ENCODE assay signal across 9 cellular contexts in genomic region chr4:1793496-1793840, GRCh38. TPM values are rescaled to one million over a fixed set of nuclear protein-coding genes. Genes with fewer than 3 reads are reported as not detected.
A peak's percentile ranks its signal among the peaks of the same experiment; 100 is the strongest.
DNase-seq lines count a peak whose midpoint lies in the region; ATAC-seq, FAIRE-seq and TF ChIP-seq lines count a peak whose summit lies in the region.
"Had no signal": no experiment of that assay in that cellular context is flagged by ENCODE, and none has a peak within 500 bp of the region (broad histone marks: within the 10 kb centered on the region; RNA-seq: fewer than 3 reads in every experiment).

No MANE protein-coding gene starts in this region.

- H3K27me3 ChIP-seq in K562 (ENCODE audit: control insufficient read depth in 2 of 2, insufficient read depth in 2 of 2, low read length in 2 of 2) (no peaks in the 10 kb centered on the region), right lobe of liver (no peaks in the 10 kb centered on the region), upper lobe of right lung (peaks cover 28% of the 10 kb centered on the region)

- peaks cover 41% of the 10 kb centered on the region for H3K79me2 ChIP-seq in K562 (ENCODE audit: control insufficient read depth, insufficient read depth, low read length)

- in situ Hi-C loops in K562 (cut with MboI): no loop called here

- POLR2A ChIA-PET in K562 (lab: Yijun Ruan, JAX): interaction anchor here (0.6 to 3.4 kb wide), 9 partner anchors 8 to 101 kb away, joined by 3 to 17 read pairs (median 4); no protein-coding TSS in a partner anchor

- ATAC-seq in K562 (peak; percentile 34), right lobe of liver (peak; percentile 1 to 25 (median 8)), upper lobe of right lung (peak; percentile 40)

- no TSS peak for BruUV-seq in K562 (replicated peaks; lab: Mats Ljungman, UMichigan)

- H3K4me3 ChIP-seq in K562 (peak overlapping the region; percentile 67), right lobe of liver (peak overlapping the region; percentile 66 to 68 (median 66)), upper lobe of right lung (peak overlapping the region; percentile 57)

- peak overlapping the region; percentile 78; the same call in 2 of the 3 replicates for H3K27ac ChIP-seq in K562 (ENCODE audit: extremely low read depth, low read depth, low read length)
- peak overlapping the region in 1 of 3 donors; percentile 59 for H3K27ac ChIP-seq in right lobe of liver
- H3K27ac ChIP-seq in upper lobe of right lung: no peak overlapping the region

- 6% methylated on average over 8 of the region's 44 CpGs for WGBS in K562 (ENCODE audit: insufficient coverage, low coverage, missing lambda C conversion rate)
- no CpG with 5 or more reads among the region's 44 CpGs for WGBS in right lobe of liver (ENCODE audit: insufficient coverage, low coverage, low lambda C conversion rate, missing lambda C conversion rate)

- H3K4me1 ChIP-seq in K562 (replicated peaks in 1 of 2; ENCODE audit: control insufficient read depth in 2 of 2, insufficient read depth in 2 of 2, low read length in 2 of 2) (peaks cover 6 to 72% of the 10 kb centered on the region in 2 experiments), right lobe of liver (peaks cover 0 to 28% (median 15%) of the 10 kb centered on the region in 4 donors), upper lobe of right lung (peaks cover 18% of the 10 kb centered on the region)

- TF ChIP-seq EP300 in K562 (IDR thresholded peaks at IDR 0.05; ENCODE audit: low read length): no peak

- peak overlapping the region; percentile 73 to 95; a peak in 3 of 4 replicates for H3K9ac ChIP-seq in K562 (ENCODE audit: insufficient read depth in 1 of 2, low read depth in 2 of 2, low read length in 2 of 2)

- H2AFZ ChIP-seq in K562 (ENCODE audit: low read depth, low read length): no peak overlapping the region

- peak; percentile 57 for DNase-seq in DMS 273 (lab: John Stamatoyannopoulos, UW; ENCODE audit: unreplicated experiment)
- DNase-seq in DMS 273 treated with DMSO at 0.1 percent for 48 hours (lab: John Stamatoyannopoulos, UW): no peak
- DNase-seq in OCI-M1 (lab: John Stamatoyannopoulos, UW): peak; percentile 53
- peak in 3 of 4 experiments; percentile 70 to 73 (median 71) for DNase-seq in K562 (ENCODE audit: extremely low read depth in 1 of 4, low spot score in 3 of 4)
- peak in 2 of 3 donors; percentile 65 to 75 for DNase-seq in right lobe of liver
- DNase-seq in upper lobe of right lung: peak; percentile 79
- no peak for DNase-seq in NCI-H2196 treated with DMSO at 0.1 percent for 48 hours (lab: John Stamatoyannopoulos, UW; ENCODE audit: unreplicated experiment)
- DNase-seq in H4 (ENCODE audit: low spot score): no peak

- no peak for TF ChIP-seq RAD21 in K562 (CRISPR knock-in tag; conservative IDR thresholded peaks at IDR 0.05 in 1 of 2, IDR thresholded peaks at IDR 0.05 in 1 of 2)

- no peak for FAIRE-seq in K562 (lab: Jason Lieb, UNC)
- FAIRE-seq: A204.1 had no signal

- H3K36me3 ChIP-seq in K562 (ENCODE audit: control insufficient read depth, insufficient read depth, low read length) (peaks cover 16% of the 10 kb centered on the region; the same call in 2 of the 3 replicates), right lobe of liver (no peaks in the 10 kb centered on the region), upper lobe of right lung (no peaks in the 10 kb centered on the region)

- H4K20me1 ChIP-seq in K562 (replicated peaks; ENCODE audit: control insufficient read depth, insufficient read depth, low read length): peaks cover 20% of the 10 kb centered on the region

- peaks cover 7% of the 10 kb centered on the region for H3K9me1 ChIP-seq in K562 (ENCODE audit: control insufficient read depth, insufficient read depth, low read length)

- H3K4me2 ChIP-seq in K562 (ENCODE audit: insufficient read depth, low read length): peak overlapping the region; percentile 78; the same call in 1 of the 2 replicates

- CTCF ChIA-PET in K562 (lab: Yijun Ruan, JAX; ENCODE audit: low intra/inter-chr PET ratio): interaction anchor here (0.6 kb wide), 1 partner anchor 45 kb away, joined by 5 read pairs; no protein-coding TSS in a partner anchor

- TF ChIP-seq CTCF in K562 (IDR thresholded peaks at IDR 0.05 in 2 of 3, conservative IDR thresholded peaks at IDR 0.05 in 1 of 3; ENCODE audit: insufficient read depth in 2 of 3, low read depth in 1 of 3, low read length in 3 of 3): no peak
- TF ChIP-seq CTCF in right lobe of liver (IDR thresholded peaks at IDR 0.05): no peak
- no peak for TF ChIP-seq CTCF in upper lobe of right lung (IDR thresholded peaks at IDR 0.05)

- H3K9me3 ChIP-seq in K562 (replicated peaks; ENCODE audit: control insufficient read depth, insufficient read depth, low read depth, low read length): no peaks in the 10 kb centered on the region
- H3K9me3 ChIP-seq in right lobe of liver: no peaks in the 10 kb centered on the region
- H3K9me3 ChIP-seq in upper lobe of right lung: no peaks in the 10 kb centered on the region

- intact Hi-C loops in K562 (cut with micrococcal nuclease): no loop called here
- intact Hi-C loops in right lobe of liver (cut with DNase I): no loop called here
- intact Hi-C loops in upper lobe of right lung (cut with DNase I): no loop called here

- no peak for TF ChIP-seq POLR2A in K562 (conservative IDR thresholded peaks at IDR 0.05)
- TF ChIP-seq POLR2A in right lobe of liver (IDR thresholded peaks at IDR 0.05): no peak

TF ChIP-seq in K562, 482 proteins besides CTCF, POLR2A, EP300 and RAD21 (continues in another document):
- 0 out of 4 replicates have a peak, but pooled peaks of 1 of the 2 experiments have one; percentile 26 for TF ChIP-seq UBTF (IDR thresholded peaks at IDR 0.05; ENCODE audit: borderline replicate concordance in 1 of 2, low read depth in 2 of 2, low read length in 2 of 2)
- no peak for TF ChIP-seq KAT7 (CRISPR knock-in tag; IDR thresholded peaks at IDR 0.05; ENCODE audit: borderline replicate concordance)
- TF ChIP-seq ZNF639 (CRISPR knock-in tag; conservative IDR thresholded peaks at IDR 0.05 in 1 of 2, IDR thresholded peaks at IDR 0.05 in 1 of 2): peak in 1 of 2 experiments; percentile 40; a peak in 1 of 4 replicates
- peak; percentile 39 for TF ChIP-seq POLR2G (IDR thresholded peaks at IDR 0.05; ENCODE audit: low read depth, low read length)
- TF ChIP-seq PTRF (tag; IDR thresholded peaks at IDR 0.05): no peak

RNA-seq across cellular contexts. Expression of gene FGFR3, which starts 0.4 kb away (rescaled TPM):
- 54.4 and 166 TPM in 2 replicates for total RNA-seq in K562 (2011; cell fraction: chromatin; rRNA removed; ENCODE audit: low replicate concordance)
- 200 and 208 TPM in 2 replicates for total RNA-seq in K562 (2011; cell fraction: nucleolus; rRNA removed)
- 76.8 and 80.7 TPM in 2 replicates for total RNA-seq in K562 (2011; cell fraction: nucleoplasm; rRNA removed)
- total RNA-seq in K562 (2014; rRNA removed) (39.9 and 43.8 TPM in 2 replicates), K562 (2014; rRNA removed; fragmentation: Illumina TruSeq; extraction: Trizol) (6.3 and 6.5 TPM in 2 replicates), K562 (2015; rRNA removed; fragmentation: Illumina TruSeq; extraction: Trizol) (12.7 and 14.1 TPM in 2 replicates), K562 (2021) (47.8 and 60.4 TPM in 2 replicates), right lobe of liver (10 to 100 TPM; 14.3 to 30.0 (median 25.7) TPM), upper lobe of right lung (32.1 TPM)
- polyA plus RNA-seq in K562 (2011; rRNA removed) (20.4 and 21.7 TPM in 2 replicates), K562 (2014; fragmentation: Illumina TruSeq; extraction: Trizol) (8.4 and 22.9 TPM in 2 replicates), K562 (2014; fragmentation: Nextera tagmentation; extraction: Ambion mirVana) (1 to 10 TPM; 1.2 to 1.7 TPM), K562 (2014; rRNA removed) (48.9 and 51.5 TPM in 2 replicates)
- 18.7 and 54.2 TPM in 2 replicates for polyA plus RNA-seq in K562 (2011; cell fraction: cytosol; rRNA removed)
- polyA plus RNA-seq in K562 (2011; cell fraction: nucleus; rRNA removed): 176 and 334 TPM in 2 replicates
- 15.0 and 22.4 TPM in 2 replicates for polyA plus RNA-seq in K562 (2012)
- 3.9 and 9.3 TPM in 2 replicates for polyA minus RNA-seq in K562 (2011; rRNA and poly(A)+ RNA removed)
- 30.2 and 37.6 TPM in 2 replicates for polyA minus RNA-seq in K562 (2011; cell fraction: cytosol; rRNA and poly(A)+ RNA removed)
- 59.1 and 74.0 TPM in 2 replicates for polyA minus RNA-seq in K562 (2011; cell fraction: nucleus; rRNA and poly(A)+ RNA removed)
- total RNA-seq in H4 (2014; rRNA removed; shearing (Covaris generic)): 1.7 and 2.1 TPM in 2 replicates

Comparison
In these comparisons a context has a peak if more than half of its experiments do, and no peak if none do; other contexts are left out.
1. DNase-seq: peak in DMS 273 (single experiment), OCI-M1 (single experiment), K562 (3 of 4), right lobe of liver (2 of 3) and upper lobe of right lung (single experiment); none in DMS 273 treated with DMSO at 0.1 percent for 48 hours (single experiment), NCI-H2196 treated with DMSO at 0.1 percent for 48 hours (single experiment) and H4 (single experiment).
2. Peak in every context shown above with its lines, with median percentiles within 50 percentile points of each other: ATAC-seq and H3K4me3 ChIP-seq.